ENCODE assay signal across 12 cellular contexts in genomic region chr12:29316772-29317171, GRCh38.
DNase-seq lines count a peak whose midpoint lies in the region; ATAC-seq and TF ChIP-seq lines count a peak whose summit lies in the region.
"Had no signal": no experiment of that assay in that cellular context is flagged by ENCODE, and none has a peak within 500 bp of the region (broad histone marks: within the 10 kb centered on the region; RNA-seq: fewer than 3 reads in every experiment).

No MANE protein-coding gene starts in this region.

- H3K9me2 ChIP-seq in PC-3 (replicated peaks; ENCODE audit: low read length): no peaks in the 10 kb centered on the region

- POLR2A ChIA-PET in PC-3 (lab: Charles Lee; ENCODE audit: unreplicated experiment): no interaction called here

- DNase-seq in AG20443 (ENCODE audit: low spot score) (peak; percentile 25), PC-3 (peak; percentile 91), fibroblast of peridontal ligament (ENCODE audit: extremely low read depth) (peak; percentile 27), lung microvascular endothelial cell (ENCODE audit: low read depth in 2 of 2) (peak; percentile 11 to 31), coronary artery (ENCODE audit: low spot score) (no peak), ascending aorta (ENCODE audit: low spot score in 2 of 2) (no peak)
- DNase-seq: DMS53, NCI-H2171, Peyer's patch, upper lobe of right lung had no signal

- no peaks in the 10 kb centered on the region for H4K20me1 ChIP-seq in PC-3 (ENCODE audit: low read length)

- peaks cover 38% of the 10 kb centered on the region for H3K4me1 ChIP-seq in PC-3 (ENCODE audit: insufficient read depth, low read length)
- H3K4me1 ChIP-seq in ascending aorta: no peaks in the 10 kb centered on the region
- H3K4me1 ChIP-seq: upper lobe of right lung had no signal

- no peaks in the 10 kb centered on the region for H3K79me2 ChIP-seq in PC-3 (ENCODE audit: low read length)

- H3K36me3 ChIP-seq in PC-3 (ENCODE audit: low read depth, low read length): no peaks in the 10 kb centered on the region
- no peaks in the 10 kb centered on the region for H3K36me3 ChIP-seq in ascending aorta
- H3K36me3 ChIP-seq: Peyer's patch, upper lobe of right lung had no signal

- H3K27me3 ChIP-seq in PC-3 (ENCODE audit: low read length) (no peaks in the 10 kb centered on the region), ascending aorta (no peaks in the 10 kb centered on the region)
- H3K27me3 ChIP-seq: Peyer's patch, upper lobe of right lung had no signal

- TF ChIP-seq CTCF in PC-3 (conservative IDR thresholded peaks at IDR 0.05; ENCODE audit: low read depth, low read length) (no peak), coronary artery (IDR thresholded peaks at IDR 0.05) (no peak), ascending aorta (IDR thresholded peaks at IDR 0.05) (no peak)

- no TSS peak for BruUV-seq in PC-3 (replicated peaks; lab: Mats Ljungman, UMichigan)

- CTCF ChIA-PET in PC-3 (lab: Charles Lee): interaction anchor here (2.3 kb wide), 1 partner anchor 244 kb away, joined by 16 read pairs; no protein-coding TSS in a partner anchor

- H3K27ac ChIP-seq in PC-3 (ENCODE audit: low read length): no peak overlapping the region
- no peak overlapping the region for H3K27ac ChIP-seq in coronary artery
- H3K27ac ChIP-seq in ascending aorta: no peak overlapping the region
- H3K27ac ChIP-seq: Peyer's patch, upper lobe of right lung had no signal

- H3K9me3 ChIP-seq in PC-3 (ENCODE audit: low read length) (no peaks in the 10 kb centered on the region), ascending aorta (no peaks in the 10 kb centered on the region)
- H3K9me3 ChIP-seq: Peyer's patch, upper lobe of right lung had no signal

- 0 out of 2 replicates have a peak overlapping the region, but pooled peaks have one; percentile 1 for H3K4me2 ChIP-seq in PC-3 (ENCODE audit: low read length)

- no peak overlapping the region for H2AFZ ChIP-seq in PC-3 (ENCODE audit: low read length)

- H3K4me3 ChIP-seq in PC-3 (ENCODE audit: low read length) (no peak overlapping the region), coronary artery (no peak overlapping the region), ascending aorta (no peak overlapping the region)
- H3K4me3 ChIP-seq: Peyer's patch, upper lobe of right lung had no signal

- intact Hi-C loops in PC-3 (cut with micrococcal nuclease) (loop anchor here (1.0 to 5.0 kb wide), 5 partner anchors 74 to 294 kb away; partner anchors contain the start of gene FAR2), ascending aorta (cut with DNase I) (no loop called here)

- peaks cover 7% of the 10 kb centered on the region for H3F3A ChIP-seq in PC-3 (ENCODE audit: low read length, unreplicated experiment)

- no peak for ATAC-seq in PC-3
- no peak for ATAC-seq in HG03175 (IDR thresholded peaks at IDR 0.05; ENCODE audit: unreplicated experiment)
- ATAC-seq in HG03521 (IDR thresholded peaks at IDR 0.05; ENCODE audit: unreplicated experiment): no peak
- ATAC-seq: upper lobe of right lung had no signal

- H3K9ac ChIP-seq in PC-3 (ENCODE audit: low read length): no peak overlapping the region

Comparison
In these comparisons a context has a peak if more than half of its experiments do, and no peak if none do; other contexts are left out.
1. DNase-seq: peak in AG20443 (single experiment), PC-3 (single experiment), fibroblast of peridontal ligament (single experiment) and lung microvascular endothelial cell (2 of 2); none in coronary artery (single experiment) and ascending aorta (0 of 2).